In the genomic region with DNA sequence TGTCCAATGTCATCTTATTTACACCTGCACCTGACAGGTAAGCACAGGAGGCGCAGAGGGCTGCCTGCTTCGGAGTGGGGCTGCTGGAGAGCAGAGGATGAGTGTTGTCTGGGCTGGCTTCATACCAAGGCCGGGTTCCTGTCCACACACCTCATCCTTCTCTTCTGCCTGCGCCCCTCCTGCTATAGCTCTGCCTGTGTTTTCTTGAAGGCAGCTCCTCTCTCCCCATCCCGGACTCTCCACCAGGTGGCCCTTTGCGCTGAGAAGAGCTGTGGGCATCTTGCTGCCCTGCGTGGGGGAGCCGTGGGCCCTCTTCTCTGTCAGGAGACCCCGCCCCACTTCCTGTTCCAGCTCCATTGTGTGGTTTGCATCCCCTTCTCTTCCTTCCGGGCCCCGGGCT, we compare ENCODE assay signal across 13 cellular contexts. TPM values are rescaled to one million over a fixed set of nuclear protein-coding genes. Genes with fewer than 3 reads are reported as not detected.
DNase-seq lines count a peak whose midpoint lies in the region; ATAC-seq, FAIRE-seq and TF ChIP-seq lines count a peak whose summit lies in the region.
"Had no signal": no experiment of that assay in that cellular context is flagged by ENCODE, and none has a peak within 500 bp of the region (broad histone marks: within the 10 kb centered on the region; RNA-seq: fewer than 3 reads in every experiment).

No MANE protein-coding gene starts in this region.

- H3K9me3 ChIP-seq in right atrium auricular region (no peaks in the 10 kb centered on the region), stomach smooth muscle (ENCODE audit: control insufficient read depth in 2 of 2, low read length in 2 of 2) (no peaks in the 10 kb centered on the region)

- peak in 1 of 2 donors; percentile 25 for TF ChIP-seq CTCF in right atrium auricular region (IDR thresholded peaks at IDR 0.05)
- TF ChIP-seq CTCF in D721Med (IDR thresholded peaks at IDR 0.05; ENCODE audit: insufficient read depth, missing control alignments) = no peak

- H3K9ac ChIP-seq in stomach smooth muscle (ENCODE audit: low read length in 2 of 2) = no peak overlapping the region

- H3K36me3 ChIP-seq in right atrium auricular region (no peaks in the 10 kb centered on the region), stomach smooth muscle (ENCODE audit: control insufficient read depth in 2 of 2, insufficient read depth in 2 of 2, low read length in 2 of 2) (no peaks in the 10 kb centered on the region)

- peaks cover 0 to 62% of the 10 kb centered on the region in 2 donors for H3K4me1 ChIP-seq in right atrium auricular region
- H3K4me1 ChIP-seq in stomach smooth muscle (ENCODE audit: control insufficient read depth, insufficient read depth, low read length) = peaks cover 63% of the 10 kb centered on the region

- FAIRE-seq in D721Med (lab: Jason Lieb, UNC) = no peak
- FAIRE-seq: GM12891 had no signal

- H3K27ac ChIP-seq in right atrium auricular region (peak overlapping the region; percentile 55 to 96), stomach smooth muscle (ENCODE audit: low read length) (peak overlapping the region; percentile 31)
- H3K27ac ChIP-seq: HL-60 had no signal

- no peak for ATAC-seq in GM19023 (IDR thresholded peaks at IDR 0.05; ENCODE audit: unreplicated experiment)
- ATAC-seq: activated CD4-positive, CD25-positive, alpha-beta regulatory T cell treated with anti-CD3 and anti-CD28 coated beads, Interleukin-2, amount 50 U/mL, for 24 hours had no signal

- H3K4me3 ChIP-seq in right atrium auricular region = no peak overlapping the region
- no peak overlapping the region for H3K4me3 ChIP-seq in stomach smooth muscle (ENCODE audit: low read length in 2 of 2)

- H3K27me3 ChIP-seq in right atrium auricular region (no peaks in the 10 kb centered on the region), stomach smooth muscle (ENCODE audit: control insufficient read depth in 1 of 2, insufficient read depth in 2 of 2, low read length in 2 of 2) (no peaks in the 10 kb centered on the region)

- DNase-seq in NCI-H1417 (lab: John Stamatoyannopoulos, UW) = peak in 2 of 3 experiments; percentile 15 to 50
- DNase-seq in NCI-H1417 treated with DMSO at 0.1 percent for 48 hours (lab: John Stamatoyannopoulos, UW) = no peak
- peak; percentile 28 for DNase-seq in UCSD-AML1 (lab: John Stamatoyannopoulos, UW; ENCODE audit: unreplicated experiment)
- DNase-seq in right atrium auricular region (ENCODE audit: low spot score) = no peak
- no peak for DNase-seq in activated naive CD4-positive, alpha-beta T cell treated with Interleukin-2 at 50 U/mL for 16 hours
- no peak for DNase-seq in D721Med (ENCODE audit: insufficient read length, low spot score)
- DNase-seq: ACHN; stimulated activated naive CD4-positive, alpha-beta T cell treated with Interleukin-2 at 50 U/mL for 16 hours had no signal

RNA-seq across cellular contexts. Expression of a gene that starts 35.0 kb away (rescaled TPM):
- total RNA-seq in right atrium auricular region = 10 to 100 TPM; 49.3 to 52.2 TPM

Comparison
In these comparisons a context has a peak if more than half of its experiments do, and no peak if none do; other contexts are left out.
1. DNase-seq: peak in NCI-H1417 (2 of 3) and UCSD-AML1 (single experiment); none in NCI-H1417 treated with DMSO at 0.1 percent for 48 hours (single experiment), right atrium auricular region (single experiment), activated naive CD4-positive, alpha-beta T cell treated with Interleukin-2 at 50 U/mL for 16 hours (single experiment) and D721Med (single experiment).